ENCODE assay signal across 1 cellular context in the genomic region with DNA sequence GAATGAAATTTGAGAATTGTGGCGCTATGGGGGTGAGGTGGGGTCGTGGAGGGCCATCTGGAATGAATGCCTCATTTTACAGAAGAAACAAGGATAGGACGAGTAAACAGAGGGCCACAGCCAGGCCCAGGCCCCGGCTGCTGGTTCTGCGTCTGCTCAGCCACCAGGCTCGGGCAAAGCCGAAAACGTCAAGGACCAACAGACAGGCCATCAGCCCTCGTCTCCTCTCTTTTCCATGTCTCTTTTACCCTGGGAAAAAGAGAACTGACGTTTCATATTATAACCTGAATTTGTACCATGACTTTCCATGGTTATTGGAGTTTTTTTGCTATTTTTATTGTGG.
TF ChIP-seq lines count a peak whose summit lies in the region.

No MANE protein-coding gene starts in this region.

TF ChIP-seq in SK-N-SH, 30 proteins besides CTCF, POLR2A, EP300 and RAD21 (continued from another document):
- TF ChIP-seq, protein P1, sequence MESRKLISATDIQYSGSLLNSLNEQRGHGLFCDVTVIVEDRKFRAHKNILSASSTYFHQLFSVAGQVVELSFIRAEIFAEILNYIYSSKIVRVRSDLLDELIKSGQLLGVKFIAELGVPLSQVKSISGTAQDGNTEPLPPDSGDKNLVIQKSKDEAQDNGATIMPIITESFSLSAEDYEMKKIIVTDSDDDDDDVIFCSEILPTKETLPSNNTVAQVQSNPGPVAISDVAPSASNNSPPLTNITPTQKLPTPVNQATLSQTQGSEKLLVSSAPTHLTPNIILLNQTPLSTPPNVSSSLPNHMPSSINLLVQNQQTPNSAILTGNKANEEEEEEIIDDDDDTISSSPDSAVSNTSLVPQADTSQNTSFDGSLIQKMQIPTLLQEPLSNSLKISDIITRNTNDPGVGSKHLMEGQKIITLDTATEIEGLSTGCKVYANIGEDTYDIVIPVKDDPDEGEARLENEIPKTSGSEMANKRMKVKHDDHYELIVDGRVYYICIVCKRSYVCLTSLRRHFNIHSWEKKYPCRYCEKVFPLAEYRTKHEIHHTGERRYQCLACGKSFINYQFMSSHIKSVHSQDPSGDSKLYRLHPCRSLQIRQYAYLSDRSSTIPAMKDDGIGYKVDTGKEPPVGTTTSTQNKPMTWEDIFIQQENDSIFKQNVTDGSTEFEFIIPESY (IDR thresholded peaks at IDR 0.05; ENCODE audit: borderline replicate concordance, low read depth) = no peak
- TF ChIP-seq, protein P2, sequence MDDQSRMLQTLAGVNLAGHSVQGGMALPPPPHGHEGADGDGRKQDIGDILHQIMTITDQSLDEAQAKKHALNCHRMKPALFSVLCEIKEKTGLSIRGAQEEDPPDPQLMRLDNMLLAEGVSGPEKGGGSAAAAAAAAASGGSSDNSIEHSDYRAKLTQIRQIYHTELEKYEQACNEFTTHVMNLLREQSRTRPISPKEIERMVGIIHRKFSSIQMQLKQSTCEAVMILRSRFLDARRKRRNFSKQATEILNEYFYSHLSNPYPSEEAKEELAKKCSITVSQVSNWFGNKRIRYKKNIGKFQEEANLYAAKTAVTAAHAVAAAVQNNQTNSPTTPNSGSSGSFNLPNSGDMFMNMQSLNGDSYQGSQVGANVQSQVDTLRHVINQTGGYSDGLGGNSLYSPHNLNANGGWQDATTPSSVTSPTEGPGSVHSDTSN (IDR thresholded peaks at IDR 0.05) = no peak
- TF ChIP-seq, protein P3, sequence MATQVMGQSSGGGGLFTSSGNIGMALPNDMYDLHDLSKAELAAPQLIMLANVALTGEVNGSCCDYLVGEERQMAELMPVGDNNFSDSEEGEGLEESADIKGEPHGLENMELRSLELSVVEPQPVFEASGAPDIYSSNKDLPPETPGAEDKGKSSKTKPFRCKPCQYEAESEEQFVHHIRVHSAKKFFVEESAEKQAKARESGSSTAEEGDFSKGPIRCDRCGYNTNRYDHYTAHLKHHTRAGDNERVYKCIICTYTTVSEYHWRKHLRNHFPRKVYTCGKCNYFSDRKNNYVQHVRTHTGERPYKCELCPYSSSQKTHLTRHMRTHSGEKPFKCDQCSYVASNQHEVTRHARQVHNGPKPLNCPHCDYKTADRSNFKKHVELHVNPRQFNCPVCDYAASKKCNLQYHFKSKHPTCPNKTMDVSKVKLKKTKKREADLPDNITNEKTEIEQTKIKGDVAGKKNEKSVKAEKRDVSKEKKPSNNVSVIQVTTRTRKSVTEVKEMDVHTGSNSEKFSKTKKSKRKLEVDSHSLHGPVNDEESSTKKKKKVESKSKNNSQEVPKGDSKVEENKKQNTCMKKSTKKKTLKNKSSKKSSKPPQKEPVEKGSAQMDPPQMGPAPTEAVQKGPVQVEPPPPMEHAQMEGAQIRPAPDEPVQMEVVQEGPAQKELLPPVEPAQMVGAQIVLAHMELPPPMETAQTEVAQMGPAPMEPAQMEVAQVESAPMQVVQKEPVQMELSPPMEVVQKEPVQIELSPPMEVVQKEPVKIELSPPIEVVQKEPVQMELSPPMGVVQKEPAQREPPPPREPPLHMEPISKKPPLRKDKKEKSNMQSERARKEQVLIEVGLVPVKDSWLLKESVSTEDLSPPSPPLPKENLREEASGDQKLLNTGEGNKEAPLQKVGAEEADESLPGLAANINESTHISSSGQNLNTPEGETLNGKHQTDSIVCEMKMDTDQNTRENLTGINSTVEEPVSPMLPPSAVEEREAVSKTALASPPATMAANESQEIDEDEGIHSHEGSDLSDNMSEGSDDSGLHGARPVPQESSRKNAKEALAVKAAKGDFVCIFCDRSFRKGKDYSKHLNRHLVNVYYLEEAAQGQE (IDR thresholded peaks at IDR 0.05; ENCODE audit: low read depth, low read length) = no peak
- no peak for TF ChIP-seq FOXJ3 (CRISPR knock-in tag; IDR thresholded peaks at IDR 0.05)
- TF ChIP-seq, protein P4, sequence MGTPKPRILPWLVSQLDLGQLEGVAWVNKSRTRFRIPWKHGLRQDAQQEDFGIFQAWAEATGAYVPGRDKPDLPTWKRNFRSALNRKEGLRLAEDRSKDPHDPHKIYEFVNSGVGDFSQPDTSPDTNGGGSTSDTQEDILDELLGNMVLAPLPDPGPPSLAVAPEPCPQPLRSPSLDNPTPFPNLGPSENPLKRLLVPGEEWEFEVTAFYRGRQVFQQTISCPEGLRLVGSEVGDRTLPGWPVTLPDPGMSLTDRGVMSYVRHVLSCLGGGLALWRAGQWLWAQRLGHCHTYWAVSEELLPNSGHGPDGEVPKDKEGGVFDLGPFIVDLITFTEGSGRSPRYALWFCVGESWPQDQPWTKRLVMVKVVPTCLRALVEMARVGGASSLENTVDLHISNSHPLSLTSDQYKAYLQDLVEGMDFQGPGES (IDR thresholded peaks at IDR 0.05; ENCODE audit: low read depth, low read length) = no peak
- TF ChIP-seq NFIC (IDR thresholded peaks at IDR 0.05; ENCODE audit: borderline replicate concordance) = no peak
- TF ChIP-seq YY1 (IDR thresholded peaks at IDR 0.05; ENCODE audit: low read depth) = no peak
- no peak for TF ChIP-seq POLR2AphosphoS5 (IDR thresholded peaks at IDR 0.05; ENCODE audit: low read depth, low read length)
- TF ChIP-seq FOXM1 (IDR thresholded peaks at IDR 0.05; ENCODE audit: low read depth) = no peak
- TF ChIP-seq RCOR1 (IDR thresholded peaks at IDR 0.05; ENCODE audit: low read length) = no peak
- no peak for TF ChIP-seq SMC3 (IDR thresholded peaks at IDR 0.05; ENCODE audit: low read depth, low read length)
- TF ChIP-seq MXI1 (IDR thresholded peaks at IDR 0.05; ENCODE audit: low read depth, low read length) = no peak
- TF ChIP-seq TAF1 (IDR thresholded peaks at IDR 0.05; ENCODE audit: borderline replicate concordance, low read depth, low read length) = no peak
- TF ChIP-seq JUND (IDR thresholded peaks at IDR 0.05) = no peak
- TF ChIP-seq NRF1 (IDR thresholded peaks at IDR 0.05; ENCODE audit: low read depth, low read length) = no peak
